In the genomic region with DNA sequence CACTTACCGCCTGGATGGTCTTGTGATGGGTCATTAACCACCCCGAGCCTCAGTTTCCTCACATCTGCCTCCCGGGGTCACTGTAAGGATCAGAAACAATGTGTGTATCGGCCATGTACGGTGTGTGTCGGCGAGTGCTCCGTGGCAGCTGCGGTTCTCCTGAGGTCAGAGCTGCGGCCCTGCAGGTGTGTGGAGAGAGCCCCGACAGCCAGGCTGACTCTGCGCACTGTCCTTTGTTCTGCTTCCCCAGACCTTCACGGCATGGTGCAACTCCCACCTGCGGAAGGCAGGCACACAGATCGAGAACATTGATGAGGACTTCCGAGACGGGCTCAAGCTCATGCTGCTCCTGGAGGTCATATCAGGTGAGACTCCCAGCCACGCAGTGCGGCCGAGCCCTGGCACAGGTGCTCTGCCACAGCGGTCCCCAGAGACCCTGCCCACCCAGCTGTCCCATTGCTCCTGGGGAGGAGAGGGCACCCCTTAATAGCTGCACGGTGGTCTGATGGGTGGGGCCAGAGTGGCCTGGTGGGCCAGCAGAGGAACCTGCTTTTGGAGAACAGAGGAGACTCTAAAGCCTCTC, we compare ENCODE assay signal across 1 cellular context.
TF ChIP-seq lines count a peak whose summit lies in the region.

No MANE protein-coding gene starts in this region.

TF ChIP-seq in GM23338, 12 proteins besides CTCF, POLR2A, EP300 and RAD21 (continued from another document):
- TF ChIP-seq, protein P1, sequence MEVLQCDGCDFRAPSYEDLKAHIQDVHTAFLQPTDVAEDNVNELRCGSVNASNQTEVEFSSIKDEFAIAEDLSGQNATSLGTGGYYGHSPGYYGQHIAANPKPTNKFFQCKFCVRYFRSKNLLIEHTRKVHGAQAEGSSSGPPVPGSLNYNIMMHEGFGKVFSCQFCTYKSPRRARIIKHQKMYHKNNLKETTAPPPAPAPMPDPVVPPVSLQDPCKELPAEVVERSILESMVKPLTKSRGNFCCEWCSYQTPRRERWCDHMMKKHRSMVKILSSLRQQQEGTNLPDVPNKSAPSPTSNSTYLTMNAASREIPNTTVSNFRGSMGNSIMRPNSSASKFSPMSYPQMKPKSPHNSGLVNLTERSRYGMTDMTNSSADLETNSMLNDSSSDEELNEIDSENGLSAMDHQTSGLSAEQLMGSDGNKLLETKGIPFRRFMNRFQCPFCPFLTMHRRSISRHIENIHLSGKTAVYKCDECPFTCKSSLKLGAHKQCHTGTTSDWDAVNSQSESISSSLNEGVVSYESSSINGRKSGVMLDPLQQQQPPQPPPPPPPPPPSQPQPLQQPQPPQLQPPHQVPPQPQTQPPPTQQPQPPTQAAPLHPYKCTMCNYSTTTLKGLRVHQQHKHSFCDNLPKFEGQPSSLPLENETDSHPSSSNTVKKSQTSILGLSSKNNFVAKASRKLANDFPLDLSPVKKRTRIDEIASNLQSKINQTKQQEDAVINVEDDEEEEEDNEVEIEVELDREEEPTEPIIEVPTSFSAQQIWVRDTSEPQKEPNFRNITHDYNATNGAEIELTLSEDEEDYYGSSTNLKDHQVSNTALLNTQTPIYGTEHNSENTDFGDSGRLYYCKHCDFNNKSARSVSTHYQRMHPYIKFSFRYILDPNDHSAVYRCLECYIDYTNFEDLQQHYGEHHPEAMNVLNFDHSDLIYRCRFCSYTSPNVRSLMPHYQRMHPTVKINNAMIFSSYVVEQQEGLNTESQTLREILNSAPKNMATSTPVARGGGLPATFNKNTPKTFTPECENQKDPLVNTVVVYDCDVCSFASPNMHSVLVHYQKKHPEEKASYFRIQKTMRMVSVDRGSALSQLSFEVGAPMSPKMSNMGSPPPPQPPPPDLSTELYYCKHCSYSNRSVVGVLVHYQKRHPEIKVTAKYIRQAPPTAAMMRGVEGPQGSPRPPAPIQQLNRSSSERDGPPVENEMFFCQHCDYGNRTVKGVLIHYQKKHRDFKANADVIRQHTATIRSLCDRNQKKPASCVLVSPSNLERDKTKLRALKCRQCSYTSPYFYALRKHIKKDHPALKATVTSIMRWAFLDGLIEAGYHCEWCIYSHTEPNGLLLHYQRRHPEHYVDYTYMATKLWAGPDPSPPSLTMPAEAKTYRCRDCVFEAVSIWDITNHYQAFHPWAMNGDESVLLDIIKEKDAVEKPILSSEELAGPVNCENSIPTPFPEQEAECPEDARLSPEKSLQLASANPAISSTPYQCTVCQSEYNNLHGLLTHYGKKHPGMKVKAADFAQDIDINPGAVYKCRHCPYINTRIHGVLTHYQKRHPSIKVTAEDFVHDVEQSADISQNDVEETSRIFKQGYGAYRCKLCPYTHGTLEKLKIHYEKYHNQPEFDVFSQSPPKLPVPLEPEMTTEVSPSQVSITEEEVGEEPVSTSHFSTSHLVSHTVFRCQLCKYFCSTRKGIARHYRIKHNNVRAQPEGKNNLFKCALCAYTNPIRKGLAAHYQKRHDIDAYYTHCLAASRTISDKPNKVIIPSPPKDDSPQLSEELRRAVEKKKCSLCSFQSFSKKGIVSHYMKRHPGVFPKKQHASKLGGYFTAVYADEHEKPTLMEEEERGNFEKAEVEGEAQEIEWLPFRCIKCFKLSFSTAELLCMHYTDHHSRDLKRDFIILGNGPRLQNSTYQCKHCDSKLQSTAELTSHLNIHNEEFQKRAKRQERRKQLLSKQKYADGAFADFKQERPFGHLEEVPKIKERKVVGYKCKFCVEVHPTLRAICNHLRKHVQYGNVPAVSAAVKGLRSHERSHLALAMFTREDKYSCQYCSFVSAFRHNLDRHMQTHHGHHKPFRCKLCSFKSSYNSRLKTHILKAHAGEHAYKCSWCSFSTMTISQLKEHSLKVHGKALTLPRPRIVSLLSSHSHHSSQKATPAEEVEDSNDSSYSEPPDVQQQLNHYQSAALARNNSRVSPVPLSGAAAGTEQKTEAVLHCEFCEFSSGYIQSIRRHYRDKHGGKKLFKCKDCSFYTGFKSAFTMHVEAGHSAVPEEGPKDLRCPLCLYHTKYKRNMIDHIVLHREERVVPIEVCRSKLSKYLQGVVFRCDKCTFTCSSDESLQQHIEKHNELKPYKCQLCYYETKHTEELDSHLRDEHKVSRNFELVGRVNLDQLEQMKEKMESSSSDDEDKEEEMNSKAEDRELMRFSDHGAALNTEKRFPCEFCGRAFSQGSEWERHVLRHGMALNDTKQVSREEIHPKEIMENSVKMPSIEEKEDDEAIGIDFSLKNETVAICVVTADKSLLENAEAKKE (CRISPR knock-in tag; IDR thresholded peaks at IDR 0.05), result no peak
